In the genomic region with DNA sequence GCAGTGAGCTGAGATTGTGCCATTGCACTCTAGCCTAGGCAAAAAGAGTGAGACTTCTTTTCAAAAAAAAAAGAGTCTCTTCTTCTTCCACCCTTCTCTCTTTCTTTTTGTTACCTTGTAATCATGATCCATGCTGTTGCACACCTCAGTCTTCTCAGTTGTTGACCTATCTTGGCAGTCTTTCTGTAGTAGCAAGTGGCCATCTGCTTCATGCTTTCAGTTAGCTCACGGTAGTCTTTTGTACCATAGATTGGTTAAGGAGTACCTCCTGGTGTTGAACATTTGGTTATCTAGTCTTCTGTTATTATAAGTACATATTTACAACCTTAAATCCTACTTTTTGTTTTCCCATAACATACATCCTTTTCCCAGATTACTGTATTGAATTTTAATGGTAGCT, we compare ENCODE assay signal across 16 cellular contexts. TPM values are rescaled to one million over a fixed set of nuclear protein-coding genes. Genes with fewer than 3 reads are reported as not detected.
A peak's percentile ranks its signal among the peaks of the same experiment; 100 is the strongest.
DNase-seq lines count a peak whose midpoint lies in the region; ATAC-seq lines count a peak whose summit lies in the region.
"Had no signal": no experiment of that assay in that cellular context is flagged by ENCODE, and none has a peak within 500 bp of the region (broad histone marks: within the 10 kb centered on the region; RNA-seq: fewer than 3 reads in every experiment).

No MANE protein-coding gene starts in this region.

- no peak for DNase-seq in activated CD4-positive, alpha-beta T cell treated with anti-CD3 and anti-CD28 coated beads, Interleukin-2, amount 10 ng/mL, durations not matched to agents 24 days and 14 days
- no peak for DNase-seq in activated CD4-positive, alpha-beta T cell treated with anti-CD3 and anti-CD28 coated beads for 36 hours
- DNase-seq in G401 (ENCODE audit: low spot score) (peak; percentile 54), MG63 (no peak), SW480 (ENCODE audit: low spot score) (no peak)
- no peak for DNase-seq in activated T-helper 1 cell treated with anti-CD3 and anti-CD28 coated beads, Interleukin-12 subunit alpha, Interleukin-12 subunit beta, Interleukin-2, Interleukin-4 antibody, amounts not matched to agents 30 ng/mL and 10 ng/mL and 1 ng/mL, durations not matched to agents 14 hours and 24 hours and 36 hours (ENCODE audit: low spot score)
- no peak for DNase-seq in naive thymus-derived CD4-positive, alpha-beta T cell
- DNase-seq in activated CD4-positive, alpha-beta T cell treated with anti-CD3 and anti-CD28 coated beads, Interleukin-2, amount 50 U/mL, for 48 hours: no peak
- DNase-seq: activated CD4-positive, alpha-beta T cell treated with anti-CD3 and anti-CD28 coated beads, Interleukin-2, amount 50 U/mL, for 1 hour; activated effector memory CD4-positive, alpha-beta T cell treated with Interleukin-2 at 50 U/mL for 16 hours; gastrocnemius medialis; lower lobe of right lung; NCI-H345; OCI-M1; stomach had no signal

- H3K36me3 ChIP-seq in naive thymus-derived CD4-positive, alpha-beta T cell (ENCODE audit: control insufficient read depth in 2 of 3, insufficient read depth in 3 of 3, low read length in 3 of 3): peaks cover 0 to 13% (median 4%) of the 10 kb centered on the region in 3 experiments
- peaks cover 52% of the 10 kb centered on the region for H3K36me3 ChIP-seq in MG63

- no peaks in the 10 kb centered on the region for H3K27me3 ChIP-seq in naive thymus-derived CD4-positive, alpha-beta T cell (ENCODE audit: control insufficient read depth in 2 of 2, insufficient read depth in 2 of 2, low read length in 2 of 2)
- no peaks in the 10 kb centered on the region for H3K27me3 ChIP-seq in MG63
- H3K27me3 ChIP-seq: gastrocnemius medialis, stomach had no signal

- peaks cover under 1% of the 10 kb centered on the region for H3K9me3 Mint-ChIP-seq in activated CD4-positive, alpha-beta T cell treated with anti-CD3 and anti-CD28 coated beads, Interleukin-2, amount 10 ng/mL, durations not matched to agents 24 days and 14 days
- no peaks in the 10 kb centered on the region for H3K9me3 Mint-ChIP-seq in activated CD4-positive, alpha-beta T cell treated with anti-CD3 and anti-CD28 coated beads for 36 hours (ENCODE audit: low read depth)
- H3K9me3 Mint-ChIP-seq in activated T-helper 1 cell treated with anti-CD3 and anti-CD28 coated beads, Interleukin-12 subunit alpha, Interleukin-12 subunit beta, Interleukin-2, Interleukin-4 antibody, amounts not matched to agents 30 ng/mL and 10 ng/mL and 1 ng/mL, durations not matched to agents 14 hours and 24 hours and 36 hours: peaks cover 5% of the 10 kb centered on the region
- peaks cover 0 to 7% (median 0%) of the 10 kb centered on the region in 11 donors for H3K9me3 Mint-ChIP-seq in naive thymus-derived CD4-positive, alpha-beta T cell

- no peaks in the 10 kb centered on the region for H3K27me3 Mint-ChIP-seq in activated CD4-positive, alpha-beta T cell treated with anti-CD3 and anti-CD28 coated beads, Interleukin-2, amount 10 ng/mL, durations not matched to agents 24 days and 14 days
- no peaks in the 10 kb centered on the region for H3K27me3 Mint-ChIP-seq in activated CD4-positive, alpha-beta T cell treated with anti-CD3 and anti-CD28 coated beads for 36 hours
- peaks cover 2% of the 10 kb centered on the region for H3K27me3 Mint-ChIP-seq in activated T-helper 1 cell treated with anti-CD3 and anti-CD28 coated beads, Interleukin-12 subunit alpha, Interleukin-12 subunit beta, Interleukin-2, Interleukin-4 antibody, amounts not matched to agents 30 ng/mL and 10 ng/mL and 1 ng/mL, durations not matched to agents 14 hours and 24 hours and 36 hours (ENCODE audit: insufficient read depth)
- no peaks in the 10 kb centered on the region for H3K27me3 Mint-ChIP-seq in naive thymus-derived CD4-positive, alpha-beta T cell

- peaks cover 21% of the 10 kb centered on the region for H3K36me3 Mint-ChIP-seq in activated CD4-positive, alpha-beta T cell treated with anti-CD3 and anti-CD28 coated beads, Interleukin-2, amount 10 ng/mL, durations not matched to agents 24 days and 14 days (ENCODE audit: low read depth)
- H3K36me3 Mint-ChIP-seq in activated CD4-positive, alpha-beta T cell treated with anti-CD3 and anti-CD28 coated beads for 36 hours (ENCODE audit: low read depth): peaks cover 30% of the 10 kb centered on the region
- peaks cover 22% of the 10 kb centered on the region for H3K36me3 Mint-ChIP-seq in activated T-helper 1 cell treated with anti-CD3 and anti-CD28 coated beads, Interleukin-12 subunit alpha, Interleukin-12 subunit beta, Interleukin-2, Interleukin-4 antibody, amounts not matched to agents 30 ng/mL and 10 ng/mL and 1 ng/mL, durations not matched to agents 14 hours and 24 hours and 36 hours (ENCODE audit: low read depth)
- H3K36me3 Mint-ChIP-seq in naive thymus-derived CD4-positive, alpha-beta T cell: peaks cover 0 to 16% (median 3%) of the 10 kb centered on the region in 5 donors

- CTCF ChIA-PET in activated CD4-positive, alpha-beta T cell treated with anti-CD3 and anti-CD28 coated beads for 36 hours (lab: Charles Lee): interaction anchor here (0.6 to 2.5 kb wide), 3 partner anchors 12 to 222 kb away, joined by 3 to 9 read pairs (median 3); no protein-coding TSS in a partner anchor
- CTCF ChIA-PET in naive thymus-derived CD4-positive, alpha-beta T cell (lab: Charles Lee): interaction anchor here (1.0 kb wide), 1 partner anchor 19 kb away, joined by 3 read pairs; no protein-coding TSS in a partner anchor

- H3K9me3 ChIP-seq in naive thymus-derived CD4-positive, alpha-beta T cell (ENCODE audit: control insufficient read depth in 2 of 3, low read length in 3 of 3): no peaks in the 10 kb centered on the region
- H3K9me3 ChIP-seq in MG63: no peaks in the 10 kb centered on the region
- H3K9me3 ChIP-seq: gastrocnemius medialis, lower lobe of right lung, stomach had no signal

- no peak overlapping the region for H3K27ac Mint-ChIP-seq in activated CD4-positive, alpha-beta T cell treated with anti-CD3 and anti-CD28 coated beads, Interleukin-2, amount 10 ng/mL, durations not matched to agents 24 days and 14 days
- no peak overlapping the region for H3K27ac Mint-ChIP-seq in activated CD4-positive, alpha-beta T cell treated with anti-CD3 and anti-CD28 coated beads for 36 hours
- H3K27ac Mint-ChIP-seq in activated T-helper 1 cell treated with anti-CD3 and anti-CD28 coated beads, Interleukin-12 subunit alpha, Interleukin-12 subunit beta, Interleukin-2, Interleukin-4 antibody, amounts not matched to agents 30 ng/mL and 10 ng/mL and 1 ng/mL, durations not matched to agents 14 hours and 24 hours and 36 hours: no peak overlapping the region
- peak overlapping the region in 3 of 9 donors; percentile 21 to 74 (median 59) for H3K27ac Mint-ChIP-seq in naive thymus-derived CD4-positive, alpha-beta T cell

- in situ Hi-C loops in G401 (cut with HindIII; ENCODE audit: low sequenced_read_pairs): no loop called here

- intact Hi-C loops in activated CD4-positive, alpha-beta T cell treated with anti-CD3 and anti-CD28 coated beads, Interleukin-2, amount 10 ng/mL, durations not matched to agents 24 days and 14 days (cut with micrococcal nuclease): no loop called here
- intact Hi-C loops in activated CD4-positive, alpha-beta T cell treated with anti-CD3 and anti-CD28 coated beads for 36 hours (cut with DNase I, micrococcal nuclease): no loop called here
- intact Hi-C loops in activated T-helper 1 cell treated with anti-CD3 and anti-CD28 coated beads, Interleukin-12 subunit alpha, Interleukin-12 subunit beta, Interleukin-2, Interleukin-4 antibody, amounts not matched to agents 30 ng/mL and 10 ng/mL and 1 ng/mL, durations not matched to agents 14 hours and 24 hours and 36 hours (cut with micrococcal nuclease): loop anchor here (10.0 kb wide), 1 partner anchor 1357 kb away; a partner anchor contains a TSS
- intact Hi-C loops in naive thymus-derived CD4-positive, alpha-beta T cell (cut with micrococcal nuclease): no loop called here

- peak overlapping the region; percentile 3 for H3K4me3 Mint-ChIP-seq in activated CD4-positive, alpha-beta T cell treated with anti-CD3 and anti-CD28 coated beads, Interleukin-2, amount 10 ng/mL, durations not matched to agents 24 days and 14 days
- H3K4me3 Mint-ChIP-seq in activated CD4-positive, alpha-beta T cell treated with anti-CD3 and anti-CD28 coated beads for 36 hours: no peak overlapping the region
- H3K4me3 Mint-ChIP-seq in activated T-helper 1 cell treated with anti-CD3 and anti-CD28 coated beads, Interleukin-12 subunit alpha, Interleukin-12 subunit beta, Interleukin-2, Interleukin-4 antibody, amounts not matched to agents 30 ng/mL and 10 ng/mL and 1 ng/mL, durations not matched to agents 14 hours and 24 hours and 36 hours: peak overlapping the region; percentile 34
- peak overlapping the region; percentile 9 to 95 (median 58) for H3K4me3 Mint-ChIP-seq in naive thymus-derived CD4-positive, alpha-beta T cell

- POLR2A ChIA-PET in activated CD4-positive, alpha-beta T cell treated with anti-CD3 and anti-CD28 coated beads for 36 hours (lab: Charles Lee): interaction anchor here (0.6 kb wide), 1 partner anchor 36 kb away, joined by 6 read pairs; no protein-coding TSS in a partner anchor
- POLR2A ChIA-PET in naive thymus-derived CD4-positive, alpha-beta T cell (lab: Charles Lee): interaction anchor here (0.9 kb wide), 1 partner anchor 215 kb away, joined by 6 read pairs; no protein-coding TSS in a partner anchor

- no peak overlapping the region for H3K4me3 ChIP-seq in naive thymus-derived CD4-positive, alpha-beta T cell (ENCODE audit: low read length)
- no peak overlapping the region for H3K4me3 ChIP-seq in MG63
- H3K4me3 ChIP-seq: gastrocnemius medialis, lower lobe of right lung, stomach had no signal

- no peak overlapping the region for H3K27ac ChIP-seq in naive thymus-derived CD4-positive, alpha-beta T cell (ENCODE audit: low read depth, low read length)
- H3K27ac ChIP-seq: coronary artery, gastrocnemius medialis, lower lobe of right lung, stomach had no signal

- no peak for ATAC-seq in activated CD4-positive, alpha-beta T cell treated with anti-CD3 and anti-CD28 coated beads for 36 hours
- no peak for ATAC-seq in naive thymus-derived CD4-positive, alpha-beta T cell
- ATAC-seq: gastrocnemius medialis, lower lobe of right lung had no signal

- peaks cover 26% of the 10 kb centered on the region for H3K4me1 Mint-ChIP-seq in activated CD4-positive, alpha-beta T cell treated with anti-CD3 and anti-CD28 coated beads, Interleukin-2, amount 10 ng/mL, durations not matched to agents 24 days and 14 days
- H3K4me1 Mint-ChIP-seq in activated CD4-positive, alpha-beta T cell treated with anti-CD3 and anti-CD28 coated beads for 36 hours: peaks cover 47% of the 10 kb centered on the region
- peaks cover 50% of the 10 kb centered on the region for H3K4me1 Mint-ChIP-seq in activated T-helper 1 cell treated with anti-CD3 and anti-CD28 coated beads, Interleukin-12 subunit alpha, Interleukin-12 subunit beta, Interleukin-2, Interleukin-4 antibody, amounts not matched to agents 30 ng/mL and 10 ng/mL and 1 ng/mL, durations not matched to agents 14 hours and 24 hours and 36 hours (ENCODE audit: low read depth)
- H3K4me1 Mint-ChIP-seq in naive thymus-derived CD4-positive, alpha-beta T cell: peaks cover 33 to 70% (median 64%) of the 10 kb centered on the region in 7 donors

- H3K4me1 ChIP-seq in naive thymus-derived CD4-positive, alpha-beta T cell (ENCODE audit: control insufficient read depth in 2 of 2, insufficient read depth in 2 of 2, low read length in 2 of 2): peaks cover 22 to 32% of the 10 kb centered on the region in 2 donors

RNA-seq across cellular contexts. Expression of a gene that starts 3.1 kb away (rescaled TPM):
- total RNA-seq in activated CD4-positive, alpha-beta T cell treated with anti-CD3 and anti-CD28 coated beads, Interleukin-2, amount 10 ng/mL, durations not matched to agents 24 days and 14 days: 93.0 and 96.7 TPM in 2 replicates
- 10 to 100 TPM; 66.5 to 69.8 TPM for total RNA-seq in activated CD4-positive, alpha-beta T cell treated with anti-CD3 and anti-CD28 coated beads for 36 hours
- total RNA-seq in G401 (2014; rRNA removed; shearing (Covaris generic)): 40.5 and 67.1 TPM in 2 replicates
- 99.5 and 104 TPM in 2 replicates for total RNA-seq in activated T-helper 1 cell treated with anti-CD3 and anti-CD28 coated beads, Interleukin-12 subunit alpha, Interleukin-12 subunit beta, Interleukin-2, Interleukin-4 antibody, amounts not matched to agents 30 ng/mL and 10 ng/mL and 1 ng/mL, durations not matched to agents 14 hours and 24 hours and 36 hours
- total RNA-seq in naive thymus-derived CD4-positive, alpha-beta T cell: 10 to 100 TPM; 65.2 to 79.2 (median 73.2) TPM
- polyA plus RNA-seq in naive thymus-derived CD4-positive, alpha-beta T cell: 100 to 1,000 TPM in 1 of 2 donors, 10 to 100 TPM in 1; 93.5 to 104 TPM
- total RNA-seq in MG63 (2014; rRNA removed; shearing (Covaris generic); ENCODE audit: low replicate concordance): 51.6 and 113 TPM in 2 replicates
